Comparison of ENCODE assay signal across 7 cellular contexts in the genomic region with DNA sequence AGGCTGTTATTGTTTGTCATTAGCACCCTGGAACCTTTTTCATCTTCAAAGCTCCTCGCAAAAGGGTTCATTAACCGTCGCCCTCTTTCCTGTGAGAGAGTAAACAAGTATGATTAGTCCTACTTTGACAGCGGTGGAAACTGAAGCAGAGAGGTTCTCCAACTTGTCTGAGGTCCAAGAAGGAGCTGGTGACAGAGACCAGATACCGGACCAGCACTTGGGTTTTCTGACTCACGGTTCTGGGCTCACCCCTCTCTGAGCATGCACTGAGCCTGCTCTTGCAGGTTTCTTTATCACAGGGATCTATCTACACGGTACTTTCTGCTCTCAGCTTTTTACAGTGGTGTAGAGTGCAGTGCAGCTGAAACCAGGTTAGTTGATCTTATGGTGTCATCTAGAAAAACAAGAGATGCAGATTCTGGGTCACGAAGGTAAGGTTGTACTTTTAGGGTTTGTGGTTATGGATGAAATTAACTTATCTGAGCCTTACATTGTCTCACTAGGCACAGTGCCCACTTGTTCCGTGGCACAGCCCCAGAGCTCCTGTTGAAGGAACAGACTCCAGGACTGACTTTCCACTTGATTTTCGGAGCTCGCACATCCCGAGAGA.
A peak's percentile ranks its signal among the peaks of the same experiment; 100 is the strongest.
DNase-seq lines count a peak whose midpoint lies in the region; ATAC-seq and TF ChIP-seq lines count a peak whose summit lies in the region.

No MANE protein-coding gene starts in this region.

- H4K20me1 ChIP-seq in KMS-11 (ENCODE audit: insufficient read depth) = no peaks in the 10 kb centered on the region

- H2BK12ac ChIP-seq in mesenchymal stem cell (ENCODE audit: low read length in 2 of 2) = no peak overlapping the region

- no peak overlapping the region for H3K18ac ChIP-seq in mesenchymal stem cell (ENCODE audit: low read depth in 1 of 2, low read length in 2 of 2)

- H3K9me3 ChIP-seq in mesenchymal stem cell (ENCODE audit: control insufficient read depth, low read length) = no peaks in the 10 kb centered on the region

- no peaks in the 10 kb centered on the region for H3K27me3 Mint-ChIP-seq in activated naive CD4-positive, alpha-beta T cell treated with anti-CD3 and anti-CD28 coated beads, Interleukin-2, amount 10 ng/mL, durations not matched to agents 7 days and 5 days
- no peaks in the 10 kb centered on the region for H3K27me3 Mint-ChIP-seq in stimulated activated naive CD8-positive, alpha-beta T cell treated with anti-CD3 and anti-CD28 coated beads, Interleukin-15, amount 100 ng/mL, for 72 hours

- no peak overlapping the region for H2BK120ac ChIP-seq in mesenchymal stem cell (ENCODE audit: low read depth, low read length)

- peaks cover 86% of the 10 kb centered on the region for H3K79me2 ChIP-seq in KMS-11 (ENCODE audit: insufficient read depth, low read depth)

- H3K27me3 ChIP-seq in KMS-11 (ENCODE audit: insufficient read depth, low read depth) = no peaks in the 10 kb centered on the region
- H3K27me3 ChIP-seq in mesenchymal stem cell (ENCODE audit: control insufficient read depth in 1 of 2, insufficient read depth in 1 of 2, low read length in 2 of 2) = no peaks in the 10 kb centered on the region

- no peak overlapping the region for H2BK15ac ChIP-seq in mesenchymal stem cell (ENCODE audit: low read depth, poor library complexity, severe bottlenecking)

- H3K23ac ChIP-seq in mesenchymal stem cell (ENCODE audit: low read length in 2 of 2) = no peak overlapping the region

- H3K9me3 Mint-ChIP-seq in activated naive CD4-positive, alpha-beta T cell treated with anti-CD3 and anti-CD28 coated beads, Interleukin-2, amount 10 ng/mL, durations not matched to agents 7 days and 5 days = no peaks in the 10 kb centered on the region
- H3K9me3 Mint-ChIP-seq in stimulated activated naive CD8-positive, alpha-beta T cell treated with anti-CD3 and anti-CD28 coated beads, Interleukin-15, amount 100 ng/mL, for 72 hours = no peaks in the 10 kb centered on the region

- H3K9ac ChIP-seq in KMS-11 = peak overlapping the region; percentile 76
- H3K9ac ChIP-seq in mesenchymal stem cell (ENCODE audit: low read length) = peak overlapping the region; percentile 86

- H4K8ac ChIP-seq in mesenchymal stem cell (ENCODE audit: low read length) = no peak overlapping the region

- H2BK5ac ChIP-seq in mesenchymal stem cell (ENCODE audit: low read depth, low read length, poor library complexity, severe bottlenecking) = no peak overlapping the region

- H3K27ac ChIP-seq in KMS-11 = peak overlapping the region; percentile 99
- H3K27ac ChIP-seq in mesenchymal stem cell (ENCODE audit: low read length, poor library complexity, severe bottlenecking) = no peak overlapping the region

- peak overlapping the region; percentile 98 for H3K27ac Mint-ChIP-seq in activated naive CD4-positive, alpha-beta T cell treated with anti-CD3 and anti-CD28 coated beads, Interleukin-2, amount 10 ng/mL, durations not matched to agents 7 days and 5 days
- H3K27ac Mint-ChIP-seq in stimulated activated naive CD8-positive, alpha-beta T cell treated with anti-CD3 and anti-CD28 coated beads, Interleukin-15, amount 100 ng/mL, for 72 hours = peak overlapping the region; percentile 98

- peak overlapping the region in 1 of 2 experiments; percentile 12 for H3K14ac ChIP-seq in mesenchymal stem cell (ENCODE audit: low read length in 2 of 2)

- peak; percentile 80 for DNase-seq in activated naive CD4-positive, alpha-beta T cell treated with anti-CD3 and anti-CD28 coated beads, Interleukin-2, amount 10 ng/mL, durations not matched to agents 7 days and 5 days
- DNase-seq in mesenchymal stem cell (peak; percentile 70), GM20000 (ENCODE audit: low spot score) (no peak), mesenteric fat pad (ENCODE audit: low spot score) (no peak)
- DNase-seq in stimulated activated naive CD8-positive, alpha-beta T cell treated with anti-CD3 and anti-CD28 coated beads, Interleukin-15, amount 100 ng/mL, for 72 hours = peak; percentile 76 to 88

- H3K4me3 ChIP-seq in KMS-11 (IDR thresholded peaks at IDR 0.05; ENCODE audit: insufficient read depth, low read depth, low read length) (no peak overlapping the region), mesenchymal stem cell (ENCODE audit: insufficient read depth in 1 of 2, low read depth in 1 of 2, low read length in 2 of 2) (peak overlapping the region in 1 of 2 experiments; percentile 73)

- H3K4me2 ChIP-seq in KMS-11 = peak overlapping the region; percentile 94
- H3K4me2 ChIP-seq in mesenchymal stem cell (ENCODE audit: low read length, poor library complexity, severe bottlenecking) = no peak overlapping the region

- H4K91ac ChIP-seq in mesenchymal stem cell (ENCODE audit: low read length) = no peak overlapping the region

- ATAC-seq in GM21360 (IDR thresholded peaks at IDR 0.05; ENCODE audit: unreplicated experiment) = peak; percentile 52
- peak; percentile 88 for ATAC-seq in stimulated activated naive CD8-positive, alpha-beta T cell treated with anti-CD3 and anti-CD28 coated beads, Interleukin-15, amount 100 ng/mL, for 72 hours

- H2AK5ac ChIP-seq in mesenchymal stem cell (ENCODE audit: low read length, severe bottlenecking) = no peak overlapping the region

- TF ChIP-seq CTCF in KMS-11 (conservative IDR thresholded peaks at IDR 0.05; ENCODE audit: low read depth, low read length) = 0 out of 2 replicates have a peak, but pooled peaks have one; percentile 11
- no peak for TF ChIP-seq CTCF in GM20000 (IDR thresholded peaks at IDR 0.05; ENCODE audit: extremely low read depth, missing control alignments)

- CTCF ChIA-PET in activated naive CD4-positive, alpha-beta T cell treated with anti-CD3 and anti-CD28 coated beads, Interleukin-2, amount 10 ng/mL, durations not matched to agents 7 days and 5 days (lab: Charles Lee) = interaction anchor here (0.7 to 3.2 kb wide), 5 partner anchors 9 to 118 kb away, joined by 3 to 23 read pairs (median 8); no protein-coding TSS in a partner anchor

- H3K4ac ChIP-seq in mesenchymal stem cell (ENCODE audit: low read depth in 1 of 2, low read length in 2 of 2) = no peak overlapping the region

- H3K36me3 ChIP-seq in KMS-11 (ENCODE audit: insufficient read depth) = no peaks in the 10 kb centered on the region; the same call in 1 of the 2 replicates
- H3K36me3 ChIP-seq in mesenchymal stem cell (ENCODE audit: control insufficient read depth in 1 of 2, insufficient read depth in 2 of 2, low read depth in 1 of 2, low read length in 2 of 2) = peaks cover 17 to 20% of the 10 kb centered on the region in 2 experiments

- peaks cover 81% of the 10 kb centered on the region for H3K4me1 ChIP-seq in KMS-11 (ENCODE audit: low read depth, poor library complexity, severe bottlenecking)
- peaks cover 3% of the 10 kb centered on the region for H3K4me1 ChIP-seq in mesenchymal stem cell (ENCODE audit: control insufficient read depth, insufficient read depth, low read depth, low read length)

- H3K36me3 Mint-ChIP-seq in activated naive CD4-positive, alpha-beta T cell treated with anti-CD3 and anti-CD28 coated beads, Interleukin-2, amount 10 ng/mL, durations not matched to agents 7 days and 5 days = peaks cover 78% of the 10 kb centered on the region

- 77% methylated on average over 12 of the region's 12 CpGs for WGBS in mesenchymal stem cell

- no peak overlapping the region for H2AFZ ChIP-seq in KMS-11 (ENCODE audit: low read depth)
- H2AFZ ChIP-seq in mesenchymal stem cell (ENCODE audit: low read depth, low read length) = no peak overlapping the region

- peaks cover 33% of the 10 kb centered on the region for H3K79me1 ChIP-seq in mesenchymal stem cell (replicated peaks; ENCODE audit: low read length, poor library complexity, severe bottlenecking)

- H3K4me3 Mint-ChIP-seq in activated naive CD4-positive, alpha-beta T cell treated with anti-CD3 and anti-CD28 coated beads, Interleukin-2, amount 10 ng/mL, durations not matched to agents 7 days and 5 days = peak overlapping the region; percentile 75
- peak overlapping the region; percentile 76 to 78 for H3K4me3 Mint-ChIP-seq in stimulated activated naive CD8-positive, alpha-beta T cell treated with anti-CD3 and anti-CD28 coated beads, Interleukin-15, amount 100 ng/mL, for 72 hours

- peaks cover 76% of the 10 kb centered on the region for H3K4me1 Mint-ChIP-seq in activated naive CD4-positive, alpha-beta T cell treated with anti-CD3 and anti-CD28 coated beads, Interleukin-2, amount 10 ng/mL, durations not matched to agents 7 days and 5 days
- peaks cover 81% of the 10 kb centered on the region for H3K4me1 Mint-ChIP-seq in stimulated activated naive CD8-positive, alpha-beta T cell treated with anti-CD3 and anti-CD28 coated beads, Interleukin-15, amount 100 ng/mL, for 72 hours

Comparison
In these comparisons a context has a peak if more than half of its experiments do, and no peak if none do; other contexts are left out.
1. DNase-seq: peak in activated naive CD4-positive, alpha-beta T cell treated with anti-CD3 and anti-CD28 coated beads, Interleukin-2, amount 10 ng/mL, durations not matched to agents 7 days and 5 days (single experiment), mesenchymal stem cell (single experiment) and stimulated activated naive CD8-positive, alpha-beta T cell treated with anti-CD3 and anti-CD28 coated beads, Interleukin-15, amount 100 ng/mL, for 72 hours (2 of 2); none in GM20000 (single experiment) and mesenteric fat pad (single experiment).